6 cellular contexts compared by ENCODE assay signal in the genomic region with DNA sequence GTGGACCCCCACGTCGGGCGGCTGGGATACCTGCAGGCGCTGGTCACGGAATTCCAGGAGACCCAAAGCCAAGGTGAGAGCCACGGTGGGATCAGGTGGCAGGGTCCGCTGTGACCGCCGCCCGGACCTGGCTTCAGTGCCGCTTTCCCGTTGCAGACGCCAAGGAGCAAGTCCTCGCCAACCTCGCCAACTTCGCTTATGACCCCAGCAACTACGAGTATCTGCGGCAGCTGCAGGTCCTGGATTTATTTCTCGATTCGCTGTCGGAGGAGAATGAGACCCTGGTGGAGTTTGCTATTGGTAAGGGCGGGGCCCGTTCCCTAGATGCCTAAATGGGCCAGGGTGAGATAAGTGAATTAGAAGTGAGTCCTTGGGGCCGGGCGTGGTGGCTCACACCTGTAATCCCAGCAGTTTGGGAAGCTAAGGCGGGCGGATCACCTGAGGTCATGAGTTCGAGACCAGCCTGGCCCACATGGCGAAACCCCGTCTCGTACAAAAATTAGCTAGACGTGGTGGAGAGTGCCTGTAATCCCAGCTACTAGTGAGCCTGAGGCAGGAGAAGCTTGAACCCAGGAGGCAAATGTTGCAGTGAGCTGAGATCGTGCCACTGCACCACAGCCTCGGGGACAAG. TPM values are rescaled to one million over a fixed set of nuclear protein-coding genes. Genes with fewer than 3 reads are reported as not detected.
DNase-seq lines count a peak whose midpoint lies in the region; ATAC-seq and TF ChIP-seq lines count a peak whose summit lies in the region.

No MANE protein-coding gene starts in this region.

- peak overlapping the region; percentile 75 for H3K4me2 ChIP-seq in OCI-LY3 (ENCODE audit: low read length)

- no peak for TF ChIP-seq POLR2A in testis (IDR thresholded peaks at IDR 0.05)

- peak overlapping the region; percentile 87 for H3K4me3 ChIP-seq in AG10803 (ENCODE audit: low read length)
- peak overlapping the region; percentile 81 for H3K4me3 ChIP-seq in OCI-LY3 (ENCODE audit: low read length)
- peak overlapping the region; percentile 73 to 74 for H3K4me3 ChIP-seq in foreskin fibroblast (ENCODE audit: low read depth in 1 of 2, low read length in 2 of 2)
- peak overlapping the region; percentile 60 to 87 for H3K4me3 ChIP-seq in testis

- no peak for ATAC-seq in GM21786 (IDR thresholded peaks at IDR 0.05; ENCODE audit: unreplicated experiment)

- no peak overlapping the region for H2AFZ ChIP-seq in OCI-LY3 (ENCODE audit: low read depth, low read length)

- TF ChIP-seq CTCF in AG10803 (conservative IDR thresholded peaks at IDR 0.05; ENCODE audit: low read length) (no peak), OCI-LY3 (IDR thresholded peaks at IDR 0.05; ENCODE audit: low read depth, low read length) (no peak), foreskin fibroblast (IDR thresholded peaks at IDR 0.05; ENCODE audit: low read depth, low read length) (no peak), testis (IDR thresholded peaks at IDR 0.05) (no peak)

- intact Hi-C loops in testis (cut with DNase I; ENCODE audit: low total_unique reads), result loop anchor here (10.0 kb wide), 2 partner anchors 94 to 146 kb away; a partner anchor contains a TSS

- H4K20me1 ChIP-seq in OCI-LY3 (ENCODE audit: insufficient read depth, low read length), result no peaks in the 10 kb centered on the region

- H3K27ac ChIP-seq in OCI-LY3 (ENCODE audit: low read length) (no peak overlapping the region), testis (peak overlapping the region; percentile 22 to 33)

- H3K79me2 ChIP-seq in OCI-LY3 (ENCODE audit: low read length), result peaks cover 5% of the 10 kb centered on the region; the same call in 1 of the 2 replicates

- H3K36me3 ChIP-seq in OCI-LY3 (replicated peaks; ENCODE audit: low read depth, low read length) (peaks cover 9% of the 10 kb centered on the region), testis (ENCODE audit: low read depth, missing control alignments) (no peaks in the 10 kb centered on the region)

- no peaks in the 10 kb centered on the region for H3K9me3 ChIP-seq in OCI-LY3 (ENCODE audit: insufficient read depth, low read length)
- H3K9me3 ChIP-seq in testis, result no peaks in the 10 kb centered on the region

- DNase-seq in AG10803 (ENCODE audit: low read depth) (peak; percentile 18), foreskin fibroblast (peak in 1 of 2 donors; percentile 52), testis (peak; percentile 35), NCI-H1930 (lab: John Stamatoyannopoulos, UW) (no peak)

- H3K9ac ChIP-seq in OCI-LY3 (ENCODE audit: low read length), result peak overlapping the region; percentile 72

- WGBS in testis, 2 donors, result 20 to 22% methylated on average over 32 to 34 of the region's 34 CpGs

- H3K4me1 ChIP-seq in OCI-LY3 (ENCODE audit: low read length) (peaks cover 35% of the 10 kb centered on the region), testis (peaks cover 16% of the 10 kb centered on the region)

- H3K27me3 ChIP-seq in OCI-LY3 (ENCODE audit: low read depth, low read length) (no peaks in the 10 kb centered on the region), testis (no peaks in the 10 kb centered on the region)

RNA-seq across cellular contexts. Expression of a gene that starts 0.7 kb away (rescaled TPM):
- total RNA-seq in testis, result 10 to 100 TPM in 1 of 2 donors, 1 to 10 TPM in 1; 10.0 to 11.8 TPM
- polyA plus RNA-seq in testis (ENCODE audit: insufficient read depth, low read depth, low replicate concordance), result 12.6 TPM

RNA-seq across cellular contexts. Expression of a gene that starts 21.1 kb away (rescaled TPM):
- total RNA-seq in testis, result 10 to 100 TPM; 76.5 to 83.6 TPM
- polyA plus RNA-seq in testis (ENCODE audit: insufficient read depth, low read depth, low replicate concordance), result 22.2 TPM

RNA-seq across cellular contexts. Expression of a gene that starts 22.7 kb away (rescaled TPM):
- total RNA-seq in testis, result 10 to 100 TPM in 1 of 2 donors, 1 to 10 TPM in 1; 6.4 to 11.1 TPM
- 6.9 TPM for polyA plus RNA-seq in testis (ENCODE audit: insufficient read depth, low read depth, low replicate concordance)

RNA-seq across cellular contexts. Expression of a gene that starts 43.9 kb away (rescaled TPM):
- total RNA-seq in testis, result 100 to 1,000 TPM; 234 to 371 TPM
- polyA plus RNA-seq in testis (ENCODE audit: insufficient read depth, low read depth, low replicate concordance), result 758 TPM

Comparison
In these comparisons a context has a peak if more than half of its experiments do, and no peak if none do; other contexts are left out.
1. DNase-seq: peak in AG10803 (single experiment) and testis (single experiment); none in NCI-H1930 (0 of 2).
2. Peak in every context shown above with its lines, with median percentiles within 50 percentile points of each other: H3K4me3 ChIP-seq.